Comparison of ENCODE assay signal across 8 cellular contexts in the genomic region with DNA sequence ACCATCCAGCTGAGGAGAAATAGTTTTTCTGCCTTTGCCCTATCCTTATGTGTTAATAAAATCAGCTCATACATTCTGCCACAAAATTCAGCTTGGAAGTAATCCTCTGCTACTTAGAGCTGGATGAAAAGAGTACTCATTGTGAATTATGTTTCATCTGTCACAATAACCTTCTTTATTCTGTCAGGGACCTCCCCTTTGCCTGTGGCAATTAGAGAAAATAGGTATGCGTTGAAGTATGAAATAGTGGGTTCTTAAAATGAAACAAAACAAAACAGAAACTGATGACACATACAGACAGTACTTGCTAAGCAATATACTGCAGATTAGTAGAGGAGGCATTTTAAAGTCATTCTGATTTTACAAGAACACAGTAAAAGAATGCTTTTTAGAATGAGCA.
DNase-seq lines count a peak whose midpoint lies in the region; ATAC-seq and TF ChIP-seq lines count a peak whose summit lies in the region.

No MANE protein-coding gene starts in this region.

- peak; percentile 88 for ATAC-seq in GM18511 (IDR thresholded peaks at IDR 0.05; ENCODE audit: unreplicated experiment)
- no peak for ATAC-seq in GM19397 (IDR thresholded peaks at IDR 0.05; ENCODE audit: unreplicated experiment)
- no peak for ATAC-seq in GM19467 (IDR thresholded peaks at IDR 0.05; ENCODE audit: unreplicated experiment)

- peak overlapping the region; percentile 62 for H3K4me3 ChIP-seq in coronary artery

- H3K27ac ChIP-seq in coronary artery: peak overlapping the region; percentile 12 to 83

- TF ChIP-seq CTCF in coronary artery (IDR thresholded peaks at IDR 0.05): no peak

- peak; percentile 1 for DNase-seq in HS-5 (ENCODE audit: low read depth)
- no peak for DNase-seq in coronary artery (ENCODE audit: low spot score)
- DNase-seq in pons (ENCODE audit: low spot score): peak; percentile 85
- no peak for DNase-seq in NCI-H2171 treated with DMSO at 0.1 percent for 48 hours (lab: John Stamatoyannopoulos, UW)
- DNase-seq in activated CD8-positive, alpha-beta memory T cell treated with anti-CD3 and anti-CD28 coated beads for 24 hours: no peak

Comparison
In these comparisons a context has a peak if more than half of its experiments do, and no peak if none do; other contexts are left out.
1. DNase-seq: peak in HS-5 (single experiment) and pons (single experiment); none in coronary artery (single experiment), NCI-H2171 treated with DMSO at 0.1 percent for 48 hours (single experiment) and activated CD8-positive, alpha-beta memory T cell treated with anti-CD3 and anti-CD28 coated beads for 24 hours (single experiment).